ENCODE assay signal across 2 cellular contexts in the genomic region with DNA sequence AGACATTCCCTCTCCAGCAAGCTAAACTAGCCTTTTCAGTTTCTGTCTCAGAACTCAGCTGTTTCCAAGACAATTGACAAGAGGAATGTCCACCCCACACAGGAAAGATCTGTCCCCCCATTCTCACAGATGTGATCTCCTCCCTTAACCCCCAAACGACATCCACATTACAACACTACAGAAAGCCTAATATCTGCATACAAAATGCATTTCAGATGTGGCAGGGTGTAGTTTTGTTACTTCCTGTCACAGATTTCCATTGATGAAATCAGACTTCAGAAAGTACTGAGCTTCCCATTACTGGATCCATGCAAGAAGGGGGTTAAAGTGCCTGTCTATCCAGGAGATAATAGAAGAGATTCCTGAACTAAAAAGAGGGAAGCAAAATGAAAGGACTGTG.
TF ChIP-seq lines count a peak whose summit lies in the region.

No MANE protein-coding gene starts in this region.

TF ChIP-seq in SK-N-SH, 30 proteins besides CTCF, POLR2A, EP300 and RAD21:
- no peak for TF ChIP-seq SMC3 (IDR thresholded peaks at IDR 0.05; ENCODE audit: low read depth, low read length)
- no peak for TF ChIP-seq GABPA (IDR thresholded peaks at IDR 0.05; ENCODE audit: low read depth)
- no peak for TF ChIP-seq POLR2AphosphoS5 (IDR thresholded peaks at IDR 0.05; ENCODE audit: low read depth, low read length)
- TF ChIP-seq, protein P1, sequence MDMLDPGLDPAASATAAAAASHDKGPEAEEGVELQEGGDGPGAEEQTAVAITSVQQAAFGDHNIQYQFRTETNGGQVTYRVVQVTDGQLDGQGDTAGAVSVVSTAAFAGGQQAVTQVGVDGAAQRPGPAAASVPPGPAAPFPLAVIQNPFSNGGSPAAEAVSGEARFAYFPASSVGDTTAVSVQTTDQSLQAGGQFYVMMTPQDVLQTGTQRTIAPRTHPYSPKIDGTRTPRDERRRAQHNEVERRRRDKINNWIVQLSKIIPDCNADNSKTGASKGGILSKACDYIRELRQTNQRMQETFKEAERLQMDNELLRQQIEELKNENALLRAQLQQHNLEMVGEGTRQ (IDR thresholded peaks at IDR 0.05; ENCODE audit: borderline replicate concordance, low read depth, low read length), result no peak
- no peak for TF ChIP-seq FOSL2 (IDR thresholded peaks at IDR 0.05; ENCODE audit: borderline replicate concordance, low read depth)
- TF ChIP-seq, protein P2, sequence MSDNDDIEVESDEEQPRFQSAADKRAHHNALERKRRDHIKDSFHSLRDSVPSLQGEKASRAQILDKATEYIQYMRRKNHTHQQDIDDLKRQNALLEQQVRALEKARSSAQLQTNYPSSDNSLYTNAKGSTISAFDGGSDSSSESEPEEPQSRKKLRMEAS (IDR thresholded peaks at IDR 0.05; ENCODE audit: low read depth), result no peak
- TF ChIP-seq, protein P3, sequence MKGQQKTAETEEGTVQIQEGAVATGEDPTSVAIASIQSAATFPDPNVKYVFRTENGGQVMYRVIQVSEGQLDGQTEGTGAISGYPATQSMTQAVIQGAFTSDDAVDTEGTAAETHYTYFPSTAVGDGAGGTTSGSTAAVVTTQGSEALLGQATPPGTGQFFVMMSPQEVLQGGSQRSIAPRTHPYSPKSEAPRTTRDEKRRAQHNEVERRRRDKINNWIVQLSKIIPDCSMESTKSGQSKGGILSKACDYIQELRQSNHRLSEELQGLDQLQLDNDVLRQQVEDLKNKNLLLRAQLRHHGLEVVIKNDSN (IDR thresholded peaks at IDR 0.05; ENCODE audit: borderline replicate concordance, low read depth), result no peak
- TF ChIP-seq, protein P4, sequence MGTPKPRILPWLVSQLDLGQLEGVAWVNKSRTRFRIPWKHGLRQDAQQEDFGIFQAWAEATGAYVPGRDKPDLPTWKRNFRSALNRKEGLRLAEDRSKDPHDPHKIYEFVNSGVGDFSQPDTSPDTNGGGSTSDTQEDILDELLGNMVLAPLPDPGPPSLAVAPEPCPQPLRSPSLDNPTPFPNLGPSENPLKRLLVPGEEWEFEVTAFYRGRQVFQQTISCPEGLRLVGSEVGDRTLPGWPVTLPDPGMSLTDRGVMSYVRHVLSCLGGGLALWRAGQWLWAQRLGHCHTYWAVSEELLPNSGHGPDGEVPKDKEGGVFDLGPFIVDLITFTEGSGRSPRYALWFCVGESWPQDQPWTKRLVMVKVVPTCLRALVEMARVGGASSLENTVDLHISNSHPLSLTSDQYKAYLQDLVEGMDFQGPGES (IDR thresholded peaks at IDR 0.05; ENCODE audit: low read depth, low read length), result no peak

TF ChIP-seq in SK-N-SH treated with all-trans-retinoic acid at 6 μM for 48 hours, 23 proteins besides CTCF, POLR2A, EP300 and RAD21:
- TF ChIP-seq, protein P5, sequence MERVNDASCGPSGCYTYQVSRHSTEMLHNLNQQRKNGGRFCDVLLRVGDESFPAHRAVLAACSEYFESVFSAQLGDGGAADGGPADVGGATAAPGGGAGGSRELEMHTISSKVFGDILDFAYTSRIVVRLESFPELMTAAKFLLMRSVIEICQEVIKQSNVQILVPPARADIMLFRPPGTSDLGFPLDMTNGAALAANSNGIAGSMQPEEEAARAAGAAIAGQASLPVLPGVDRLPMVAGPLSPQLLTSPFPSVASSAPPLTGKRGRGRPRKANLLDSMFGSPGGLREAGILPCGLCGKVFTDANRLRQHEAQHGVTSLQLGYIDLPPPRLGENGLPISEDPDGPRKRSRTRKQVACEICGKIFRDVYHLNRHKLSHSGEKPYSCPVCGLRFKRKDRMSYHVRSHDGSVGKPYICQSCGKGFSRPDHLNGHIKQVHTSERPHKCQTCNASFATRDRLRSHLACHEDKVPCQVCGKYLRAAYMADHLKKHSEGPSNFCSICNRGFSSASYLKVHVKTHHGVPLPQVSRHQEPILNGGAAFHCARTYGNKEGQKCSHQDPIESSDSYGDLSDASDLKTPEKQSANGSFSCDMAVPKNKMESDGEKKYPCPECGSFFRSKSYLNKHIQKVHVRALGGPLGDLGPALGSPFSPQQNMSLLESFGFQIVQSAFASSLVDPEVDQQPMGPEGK (CRISPR knock-in tag; IDR thresholded peaks at IDR 0.05; ENCODE audit: borderline replicate concordance), result no peak
- TF ChIP-seq RARB (CRISPR knock-in tag; IDR thresholded peaks at IDR 0.05), result no peak
- TF ChIP-seq, protein P6, sequence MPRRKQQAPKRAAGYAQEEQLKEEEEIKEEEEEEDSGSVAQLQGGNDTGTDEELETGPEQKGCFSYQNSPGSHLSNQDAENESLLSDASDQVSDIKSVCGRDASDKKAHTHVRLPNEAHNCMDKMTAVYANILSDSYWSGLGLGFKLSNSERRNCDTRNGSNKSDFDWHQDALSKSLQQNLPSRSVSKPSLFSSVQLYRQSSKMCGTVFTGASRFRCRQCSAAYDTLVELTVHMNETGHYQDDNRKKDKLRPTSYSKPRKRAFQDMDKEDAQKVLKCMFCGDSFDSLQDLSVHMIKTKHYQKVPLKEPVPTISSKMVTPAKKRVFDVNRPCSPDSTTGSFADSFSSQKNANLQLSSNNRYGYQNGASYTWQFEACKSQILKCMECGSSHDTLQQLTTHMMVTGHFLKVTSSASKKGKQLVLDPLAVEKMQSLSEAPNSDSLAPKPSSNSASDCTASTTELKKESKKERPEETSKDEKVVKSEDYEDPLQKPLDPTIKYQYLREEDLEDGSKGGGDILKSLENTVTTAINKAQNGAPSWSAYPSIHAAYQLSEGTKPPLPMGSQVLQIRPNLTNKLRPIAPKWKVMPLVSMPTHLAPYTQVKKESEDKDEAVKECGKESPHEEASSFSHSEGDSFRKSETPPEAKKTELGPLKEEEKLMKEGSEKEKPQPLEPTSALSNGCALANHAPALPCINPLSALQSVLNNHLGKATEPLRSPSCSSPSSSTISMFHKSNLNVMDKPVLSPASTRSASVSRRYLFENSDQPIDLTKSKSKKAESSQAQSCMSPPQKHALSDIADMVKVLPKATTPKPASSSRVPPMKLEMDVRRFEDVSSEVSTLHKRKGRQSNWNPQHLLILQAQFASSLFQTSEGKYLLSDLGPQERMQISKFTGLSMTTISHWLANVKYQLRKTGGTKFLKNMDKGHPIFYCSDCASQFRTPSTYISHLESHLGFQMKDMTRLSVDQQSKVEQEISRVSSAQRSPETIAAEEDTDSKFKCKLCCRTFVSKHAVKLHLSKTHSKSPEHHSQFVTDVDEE (CRISPR knock-in tag; IDR thresholded peaks at IDR 0.05), result no peak
- TF ChIP-seq ZC3H10 (CRISPR knock-in tag; IDR thresholded peaks at IDR 0.05), result no peak
- TF ChIP-seq, protein P7, sequence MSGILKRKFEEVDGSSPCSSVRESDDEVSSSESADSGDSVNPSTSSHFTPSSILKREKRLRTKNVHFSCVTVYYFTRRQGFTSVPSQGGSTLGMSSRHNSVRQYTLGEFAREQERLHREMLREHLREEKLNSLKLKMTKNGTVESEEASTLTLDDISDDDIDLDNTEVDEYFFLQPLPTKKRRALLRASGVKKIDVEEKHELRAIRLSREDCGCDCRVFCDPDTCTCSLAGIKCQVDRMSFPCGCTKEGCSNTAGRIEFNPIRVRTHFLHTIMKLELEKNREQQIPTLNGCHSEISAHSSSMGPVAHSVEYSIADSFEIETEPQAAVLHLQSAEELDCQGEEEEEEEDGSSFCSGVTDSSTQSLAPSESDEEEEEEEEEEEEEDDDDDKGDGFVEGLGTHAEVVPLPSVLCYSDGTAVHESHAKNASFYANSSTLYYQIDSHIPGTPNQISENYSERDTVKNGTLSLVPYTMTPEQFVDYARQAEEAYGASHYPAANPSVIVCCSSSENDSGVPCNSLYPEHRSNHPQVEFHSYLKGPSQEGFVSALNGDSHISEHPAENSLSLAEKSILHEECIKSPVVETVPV (CRISPR knock-in tag; IDR thresholded peaks at IDR 0.05), result no peak
- no peak for TF ChIP-seq CSDC2 (CRISPR knock-in tag; IDR thresholded peaks at IDR 0.05)
- TF ChIP-seq PPARA (CRISPR knock-in tag; IDR thresholded peaks at IDR 0.05; ENCODE audit: borderline replicate concordance), result no peak
- TF ChIP-seq ZFP3 (CRISPR knock-in tag; IDR thresholded peaks at IDR 0.05), result no peak
